In the genomic region with DNA sequence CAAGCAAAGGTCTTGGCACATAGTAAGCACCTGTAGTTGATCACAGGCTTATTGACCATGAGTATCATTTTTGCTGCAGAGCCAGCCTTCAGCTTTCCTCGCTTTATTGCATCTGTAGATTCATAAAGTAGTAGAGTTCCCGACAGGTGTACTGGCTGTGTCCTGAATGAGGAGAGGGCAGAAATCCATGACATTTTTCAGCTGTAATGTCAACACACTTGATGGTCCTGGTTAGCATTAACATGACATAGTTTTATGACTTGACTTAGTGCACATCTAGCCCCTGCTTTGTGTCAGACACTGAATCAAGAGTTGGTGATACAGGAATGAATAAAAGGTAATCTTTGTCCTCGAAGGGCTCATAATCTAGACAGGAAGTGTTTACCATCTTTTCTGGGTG, we compare ENCODE assay signal across 27 cellular contexts.
"Had no signal": no experiment of that assay in that cellular context is flagged by ENCODE, and none has a peak within 500 bp of the region (broad histone marks: within the 10 kb centered on the region; RNA-seq: fewer than 3 reads in every experiment).

No MANE protein-coding gene starts in this region.

- H3K9me3 Mint-ChIP-seq: stimulated activated naive B cell treated with anti-CD40 and anti-IgM and Interleukin-4, amounts not matched to agents 10 μg/mL and 1 μg/mL and 100 μg/mL, for 72 hours; stimulated activated naive CD8-positive, alpha-beta T cell treated with anti-CD3 and anti-CD28 coated beads, Interleukin-15, Interleukin-2, amounts not matched to agents 100 ng/mL and 50 ng/mL, for 24 hours had no signal

- H2AFZ ChIP-seq: neural progenitor cell, parathyroid adenoma had no signal

- DNase-seq: occipital lobe; ovary; posterior cingulate gyrus; psoas muscle; right cardiac atrium; right lobe of liver; sigmoid colon; small intestine; stimulated activated CD4-positive, alpha-beta T cell treated with anti-CD3 and anti-CD28 coated beads, Interleukin-15, amount 100 ng/mL, for 24 hours; stimulated activated CD4-positive, alpha-beta T cell treated with anti-CD3 and anti-CD28 coated beads, Interleukin-2, amount 100 ng/mL, for 24 hours; stimulated activated CD4-positive, alpha-beta T cell treated with anti-CD3 and anti-CD28 coated beads, Interleukin-2, amount 100 ng/mL, for 48 hours; stimulated activated CD4-positive, alpha-beta T cell treated with anti-CD3 and anti-CD28 coated beads, Interleukin-4, amount 100 ng/mL, for 24 hours; stimulated activated naive B cell treated with anti-CD40 and anti-IgM and Interleukin-4, amounts not matched to agents 10 μg/mL and 1 μg/mL and 100 μg/mL, for 72 hours; stimulated activated naive CD4-positive, alpha-beta T cell treated with Interleukin-2 at 50 U/mL for 16 hours; stomach; thyroid gland; trophoblast cell; upper lobe of left lung had no signal

- H3K4me3 ChIP-seq: neural progenitor cell, ovary, psoas muscle, right lobe of liver, sigmoid colon, stomach, thoracic aorta, thyroid gland, tibial nerve, upper lobe of left lung, vagina had no signal

- H3K4me3 Mint-ChIP-seq: nephron; neural progenitor cell; stimulated activated effector memory CD8-positive, alpha-beta T cell treated with anti-CD3 and anti-CD28 coated beads, Interleukin-12 subunit alpha, Interleukin-12 subunit beta, amount 100 ng/mL, for 72 hours; stimulated activated naive B cell treated with anti-CD40 and anti-IgM and Interleukin-4, amounts not matched to agents 10 μg/mL and 1 μg/mL and 100 μg/mL, for 72 hours; stimulated activated naive CD8-positive, alpha-beta T cell treated with anti-CD3 and anti-CD28 coated beads, Interleukin-15, Interleukin-2, amounts not matched to agents 100 ng/mL and 50 ng/mL, for 24 hours had no signal

- H3K27ac ChIP-seq: neural progenitor cell, ovary, parathyroid adenoma, psoas muscle, right lobe of liver, sigmoid colon, stomach, thoracic aorta, thyroid gland, tibial nerve, upper lobe of left lung, vagina had no signal

- H3K4me1 Mint-ChIP-seq: nephron, neural progenitor cell had no signal

- H3K36me3 ChIP-seq: neural progenitor cell, ovary, right lobe of liver, sigmoid colon, stomach, thoracic aorta, thyroid gland, upper lobe of left lung, vagina had no signal

- H3K27me3 ChIP-seq: neural progenitor cell, ovary, right lobe of liver, sigmoid colon, stomach, thyroid gland, tibial nerve, upper lobe of left lung, vagina had no signal

- ATAC-seq: psoas muscle; right cardiac atrium; right lobe of liver; stimulated activated effector memory CD8-positive, alpha-beta T cell treated with anti-CD3 and anti-CD28 coated beads, Interleukin-12 subunit alpha, Interleukin-12 subunit beta, amount 100 ng/mL, for 72 hours; stimulated activated naive B cell treated with anti-CD40 and anti-IgM and Interleukin-4, amounts not matched to agents 10 μg/mL and 1 μg/mL and 100 μg/mL, for 72 hours had no signal

- H3K27me3 Mint-ChIP-seq: progenitor cell of endocrine pancreas; stimulated activated naive B cell treated with anti-CD40 and anti-IgM and Interleukin-4, amounts not matched to agents 10 μg/mL and 1 μg/mL and 100 μg/mL, for 72 hours; stimulated activated naive CD8-positive, alpha-beta T cell treated with anti-CD3 and anti-CD28 coated beads, Interleukin-15, Interleukin-2, amounts not matched to agents 100 ng/mL and 50 ng/mL, for 24 hours had no signal

- H3K36me3 Mint-ChIP-seq: neural progenitor cell; stimulated activated effector memory CD8-positive, alpha-beta T cell treated with anti-CD3 and anti-CD28 coated beads, Interleukin-12 subunit alpha, Interleukin-12 subunit beta, amount 100 ng/mL, for 72 hours had no signal

- H3K27ac Mint-ChIP-seq: nephron; progenitor cell of endocrine pancreas; stimulated activated effector memory CD8-positive, alpha-beta T cell treated with anti-CD3 and anti-CD28 coated beads, Interleukin-12 subunit alpha, Interleukin-12 subunit beta, amount 100 ng/mL, for 72 hours; stimulated activated naive B cell treated with anti-CD40 and anti-IgM and Interleukin-4, amounts not matched to agents 10 μg/mL and 1 μg/mL and 100 μg/mL, for 72 hours; stimulated activated naive CD8-positive, alpha-beta T cell treated with anti-CD3 and anti-CD28 coated beads, Interleukin-15, Interleukin-2, amounts not matched to agents 100 ng/mL and 50 ng/mL, for 24 hours had no signal

- H3K9me3 ChIP-seq: ovary, psoas muscle, right lobe of liver, sigmoid colon, thoracic aorta, thyroid gland, vagina had no signal

- H3K4me1 ChIP-seq: neural progenitor cell, parathyroid adenoma, psoas muscle, thyroid gland, tibial nerve, upper lobe of left lung, vagina had no signal

- H3K4me2 ChIP-seq: neural progenitor cell had no signal
